In genomic region chr12:122893208-122894151, GRCh38 we compare ENCODE assay signal across 10 cellular contexts. TPM values are rescaled to one million over a fixed set of nuclear protein-coding genes. Genes with fewer than 3 reads are reported as not detected.
A peak's percentile ranks its signal among the peaks of the same experiment; 100 is the strongest.
DNase-seq lines count a peak whose midpoint lies in the region; ATAC-seq and TF ChIP-seq lines count a peak whose summit lies in the region.
"Had no signal": no experiment of that assay in that cellular context is flagged by ENCODE, and none has a peak within 500 bp of the region (broad histone marks: within the 10 kb centered on the region; RNA-seq: fewer than 3 reads in every experiment).

No MANE protein-coding gene starts in this region.

- no peaks in the 10 kb centered on the region for H3K9me3 ChIP-seq in GM23248 (ENCODE audit: low read depth)
- H3K9me3 ChIP-seq in T-helper 17 cell (ENCODE audit: control insufficient read depth, low read length, poor library complexity, severe bottlenecking) = no peaks in the 10 kb centered on the region
- no peaks in the 10 kb centered on the region for H3K9me3 ChIP-seq in prostate gland

- H2AFZ ChIP-seq in GM23248 = no peak overlapping the region

- H3K4me2 ChIP-seq in GM23248 (ENCODE audit: unreplicated experiment) = peak overlapping the region; percentile 92

- no peak for DNase-seq in GM23248
- no peak for DNase-seq in T-helper 17 cell
- no peak for DNase-seq in fibroblast of villous mesenchyme (ENCODE audit: low read depth)
- no peak for DNase-seq in prostate gland (ENCODE audit: low spot score)
- DNase-seq in DMS114 treated with DMSO at 0.1 percent for 48 hours (lab: John Stamatoyannopoulos, UW; ENCODE audit: unreplicated experiment) = no peak
- DNase-seq in CD1c-positive myeloid dendritic cell (ENCODE audit: extremely low spot score) = no peak
- DNase-seq in NCI-H187 (lab: John Stamatoyannopoulos, UW) = no peak
- DNase-seq in SW480 (ENCODE audit: low spot score) = no peak
- DNase-seq: NCI-H1694 treated with DMSO at 0.1 percent for 48 hours; stimulated activated CD4-positive, alpha-beta T cell treated with anti-CD3 and anti-CD28 coated beads, Interleukin-2, amount 100 ng/mL, for 48 hours had no signal

- intact Hi-C loops in prostate gland (cut with DNase I) = no loop called here

- peak overlapping the region; percentile 96; the same call in 1 of the 2 replicates for H3K9ac ChIP-seq in GM23248

- no peaks in the 10 kb centered on the region for H3K9me2 ChIP-seq in GM23248 (ENCODE audit: insufficient read depth)

- peak overlapping the region; percentile 97 for H3K27ac Mint-ChIP-seq in T-helper 17 cell

- TF ChIP-seq POLR2A in prostate gland (IDR thresholded peaks at IDR 0.05) = no peak

- peak overlapping the region; percentile 9 for H3K4me3 Mint-ChIP-seq in T-helper 17 cell

- H4K20me1 ChIP-seq in GM23248 (ENCODE audit: insufficient read depth) = peaks cover 7% of the 10 kb centered on the region; the same call in 1 of the 2 replicates

- H3F3A ChIP-seq in GM23248 (ENCODE audit: insufficient read depth) = peaks cover 52% of the 10 kb centered on the region

- H3K27ac ChIP-seq in GM23248 = peak overlapping the region; percentile 34
- peak overlapping the region; percentile 92 to 93 for H3K27ac ChIP-seq in prostate gland

- no peaks in the 10 kb centered on the region for H3K27me3 ChIP-seq in GM23248 (replicated peaks; ENCODE audit: insufficient read depth)
- H3K27me3 ChIP-seq in prostate gland (replicated peaks; ENCODE audit: insufficient read depth) = no peaks in the 10 kb centered on the region

- H3K36me3 ChIP-seq in GM23248 (ENCODE audit: low read depth) (no peaks in the 10 kb centered on the region), prostate gland (no peaks in the 10 kb centered on the region)

- H3K4me1 Mint-ChIP-seq in T-helper 17 cell = peaks cover 59% of the 10 kb centered on the region

- in situ Hi-C loops in GM23248 (cut with MboI) = no loop called here

- H3K27me3 Mint-ChIP-seq in T-helper 17 cell = no peaks in the 10 kb centered on the region

- ATAC-seq in T-helper 17 cell = no peak

- H3K4me1 ChIP-seq in GM23248 (ENCODE audit: insufficient read depth) = peaks cover 54% of the 10 kb centered on the region
- peaks cover 33% of the 10 kb centered on the region for H3K4me1 ChIP-seq in prostate gland (replicated peaks)

- H3K36me3 Mint-ChIP-seq in T-helper 17 cell (ENCODE audit: low read depth) = peaks cover 3% of the 10 kb centered on the region

- TF ChIP-seq CTCF in fibroblast of villous mesenchyme (IDR thresholded peaks at IDR 0.05; ENCODE audit: insufficient read depth, low read depth, low read length) = no peak
- TF ChIP-seq CTCF in prostate gland (IDR thresholded peaks at IDR 0.05) = no peak

- H3K4me3 ChIP-seq in GM23248 = peak overlapping the region; percentile 90
- H3K4me3 ChIP-seq in fibroblast of villous mesenchyme (ENCODE audit: low read depth, low read length) = peak overlapping the region; percentile 92
- H3K4me3 ChIP-seq in prostate gland = peak overlapping the region; percentile 89 to 95

- H3K79me2 ChIP-seq in GM23248 (ENCODE audit: insufficient read depth) = peaks cover 73% of the 10 kb centered on the region

- 96 to 99% methylated on average over 7 of the region's 7 CpGs for WGBS in GM23248 (ENCODE audit: low coverage in 1 of 2, low lambda C conversion rate in 2 of 2, missing lambda C conversion rate in 2 of 2), 2 experiments
- WGBS in prostate gland = 57% methylated on average over 7 of the region's 7 CpGs

RNA-seq across cellular contexts. Expression of gene VPS37B, which starts 2.4 kb away (rescaled TPM):
- total RNA-seq in GM23248 (2014; rRNA removed; shearing (Covaris generic)) = 26.1 and 31.3 TPM in 2 replicates
- 19.1 and 19.9 TPM in 2 replicates for polyA plus RNA-seq in GM23248 (2016; fragmentation: Nextera tagmentation; extraction: Ambion mirVana)
- total RNA-seq in T-helper 17 cell = 10 to 100 TPM; 82.2 to 90.5 TPM
- 21.2 and 26.4 TPM in 2 replicates for total RNA-seq in fibroblast of villous mesenchyme
- 10 to 100 TPM; 37.6 to 67.7 TPM for total RNA-seq in prostate gland

RNA-seq across cellular contexts. Expression of gene HIP1R, which starts 58.2 kb away (rescaled TPM):
- total RNA-seq in GM23248 (2014; rRNA removed; shearing (Covaris generic)) = 16.3 and 16.4 TPM in 2 replicates
- polyA plus RNA-seq in GM23248 (2016; fragmentation: Nextera tagmentation; extraction: Ambion mirVana) = 7.1 and 7.6 TPM in 2 replicates
- total RNA-seq in T-helper 17 cell (10 to 100 TPM; 61.5 to 67.4 TPM), fibroblast of villous mesenchyme (11.2 and 11.9 TPM in 2 replicates), prostate gland (10 to 100 TPM; 45.1 to 79.3 TPM)
